In genomic region chr2:72146357-72147302, GRCh38 we compare ENCODE assay signal across 8 cellular contexts. TPM values are rescaled to one million over a fixed set of nuclear protein-coding genes. Genes with fewer than 3 reads are reported as not detected.
DNase-seq lines count a peak whose midpoint lies in the region; ATAC-seq and TF ChIP-seq lines count a peak whose summit lies in the region.

No MANE protein-coding gene starts in this region.

- peak overlapping the region; percentile 43 to 70 (median 50) for H3K4me3 ChIP-seq in breast epithelium
- H3K4me3 ChIP-seq in mesodermal cell (ENCODE audit: extremely low read depth, insufficient read depth, low read length, poor library complexity, severe bottlenecking) = peak overlapping the region; percentile 14
- peak overlapping the region; percentile 38 for H3K4me3 ChIP-seq in urinary bladder (ENCODE audit: low read depth, low read length)

- 1 to 3% methylated on average over 46 of the region's 58 CpGs for WGBS in mesodermal cell (ENCODE audit: insufficient coverage in 2 of 2), 2 experiments
- WGBS in urinary bladder = 5% methylated on average over 58 of the region's 58 CpGs

- no peak for TF ChIP-seq POLR2A in breast epithelium (IDR thresholded peaks at IDR 0.05)

- H3K27ac ChIP-seq in breast epithelium = no peak overlapping the region
- no peak overlapping the region for H3K27ac ChIP-seq in mesodermal cell (ENCODE audit: low read depth, low read length, severe bottlenecking)
- no peak overlapping the region for H3K27ac ChIP-seq in urinary bladder (ENCODE audit: low read depth)

- H3K36me3 ChIP-seq in breast epithelium (no peaks in the 10 kb centered on the region), mesodermal cell (ENCODE audit: control insufficient read depth, insufficient read depth, low read length) (no peaks in the 10 kb centered on the region), urinary bladder (ENCODE audit: insufficient read depth) (no peaks in the 10 kb centered on the region)

- H3K9me3 ChIP-seq in breast epithelium (no peaks in the 10 kb centered on the region), mesodermal cell (ENCODE audit: control insufficient read depth, low read length) (peaks cover 10% of the 10 kb centered on the region)

- ATAC-seq in Right ventricle myocardium inferior (no peak), left cardiac atrium (no peak), GM18520 (IDR thresholded peaks at IDR 0.05; ENCODE audit: unreplicated experiment) (no peak)

- H3K27me3 ChIP-seq in breast epithelium = peaks cover 16 to 70% of the 10 kb centered on the region in 2 donors

- DNase-seq in Right ventricle myocardium inferior (ENCODE audit: missing footprints) = peak; percentile 64
- DNase-seq in left cardiac atrium = no peak
- DNase-seq in breast epithelium (ENCODE audit: low spot score in 2 of 2) = peak; percentile 16 to 49
- no peak for DNase-seq in HUDEP-2 (lab: John Stamatoyannopoulos, UW; ENCODE audit: unreplicated experiment in 76 of 76)
- no peak for DNase-seq in SKM-1 treated with dmso at 0.1 percent for 144 hours (lab: John Stamatoyannopoulos, UW; ENCODE audit: unreplicated experiment)

- TF ChIP-seq CTCF in breast epithelium (IDR thresholded peaks at IDR 0.05) = no peak

- H3K4me1 ChIP-seq in breast epithelium = peaks cover 35 to 50% of the 10 kb centered on the region in 2 donors
- H3K4me1 ChIP-seq in mesodermal cell (ENCODE audit: control insufficient read depth, insufficient read depth, low read length, poor library complexity, severe bottlenecking) = peaks cover 12% of the 10 kb centered on the region
- peaks cover 4% of the 10 kb centered on the region for H3K4me1 ChIP-seq in urinary bladder (ENCODE audit: insufficient read depth)

- intact Hi-C loops in Right ventricle myocardium inferior (cut with DNase I) (loop anchor here (5.0 kb wide), 1 partner anchor 539 kb away; no protein-coding TSS in a partner anchor), left cardiac atrium (cut with DNase I) (loop anchor here in 1 of 2 donors (5.0 kb wide), 2 partner anchors 224 to 344 kb away; no protein-coding TSS in a partner anchor), breast epithelium (cut with DNase I; ENCODE audit: low total_unique reads) (loop anchor here (10.0 kb wide), 1 partner anchor 222 kb away; no protein-coding TSS in a partner anchor)

RNA-seq across cellular contexts. Expression of gene CYP26B1, which starts 1.0 kb away (rescaled TPM):
- 5.4 TPM for total RNA-seq in Right ventricle myocardium inferior
- 10 to 100 TPM in 1 of 2 donors, 1 to 10 TPM in 1; 8.5 to 21.0 TPM for total RNA-seq in left cardiac atrium
- total RNA-seq in breast epithelium = 10 to 100 TPM in 1 of 3 donors, 1 to 10 TPM in 2; 3.8 to 41.6 (median 3.9) TPM
- polyA plus RNA-seq in mesodermal cell (2013, experiment 1 of 2) = 0.74 TPM
- polyA plus RNA-seq in mesodermal cell (2013, experiment 2 of 2) = 0.66 TPM
- 4.7 TPM for total RNA-seq in urinary bladder
- 6.1 TPM for polyA plus RNA-seq in urinary bladder

Comparison
In these comparisons a context has a peak if more than half of its experiments do, and no peak if none do; other contexts are left out.
1. DNase-seq: peak in Right ventricle myocardium inferior (single experiment) and breast epithelium (2 of 2); none in left cardiac atrium (single experiment), HUDEP-2 (0 of 76) and SKM-1 treated with dmso at 0.1 percent for 144 hours (single experiment).
2. Peak in every context shown above with its lines, with median percentiles within 50 percentile points of each other: H3K4me3 ChIP-seq.